Comparison of ENCODE assay signal across 8 cellular contexts in genomic region chr1:39230261-39231190, GRCh38. TPM values are rescaled to one million over a fixed set of nuclear protein-coding genes. Genes with fewer than 3 reads are reported as not detected.
DNase-seq lines count a peak whose midpoint lies in the region; ATAC-seq and TF ChIP-seq lines count a peak whose summit lies in the region.

No MANE protein-coding gene starts in this region.

- peak overlapping the region; percentile 29 for H2BK20ac ChIP-seq in H9 (ENCODE audit: low read depth, low read length, poor library complexity, severe bottlenecking)

- H4K91ac ChIP-seq in H9 (ENCODE audit: insufficient read length, low read depth, low read length) = no peak overlapping the region

- no peak for TF ChIP-seq CTCF in H9 (conservative IDR thresholded peaks at IDR 0.05)
- TF ChIP-seq CTCF in dorsolateral prefrontal cortex (IDR thresholded peaks at IDR 0.05 in 54 of 56, conservative IDR thresholded peaks at IDR 0.05 in 2 of 56; ENCODE audit: low read depth in 1 of 56, partially characterized antibody in 56 of 56) = no peak
- TF ChIP-seq CTCF in Calu3 (IDR thresholded peaks at IDR 0.05; ENCODE audit: unreplicated experiment) = no peak

- no peak overlapping the region for H3K4ac ChIP-seq in H9 (ENCODE audit: low read depth, low read length)

- peak overlapping the region; percentile 5 for H2BK12ac ChIP-seq in H9 (ENCODE audit: insufficient read length, low read depth, low read length)

- peak overlapping the region; percentile 56 for H3K27ac ChIP-seq in H9 (ENCODE audit: insufficient read length, low read depth, low read length)
- peak overlapping the region; percentile 61 for H3K27ac ChIP-seq in SJSA1
- H3K27ac ChIP-seq in dorsolateral prefrontal cortex = peak overlapping the region in 42 of 59 donors; percentile 2 to 71 (median 39)

- no peaks in the 10 kb centered on the region for H3K27me3 Mint-ChIP-seq in H9 (ENCODE audit: low read depth)
- no peaks in the 10 kb centered on the region for H3K27me3 Mint-ChIP-seq in naive thymus-derived CD8-positive, alpha-beta T cell
- no peaks in the 10 kb centered on the region for H3K27me3 Mint-ChIP-seq in Calu3 (ENCODE audit: unreplicated experiment)

- no CpG with 5 or more reads among the region's 9 CpGs for WGBS in H9 (ENCODE audit: extremely low coverage, insufficient read length, low lambda C conversion rate)

- DNase-seq in EL (peak; percentile 61), H9 (no peak), SJSA1 (ENCODE audit: low read depth in 1 of 2, low spot score in 2 of 2) (peak; percentile 84 to 92), dorsolateral prefrontal cortex (no peak), Calu3 (no peak)
- DNase-seq in naive thymus-derived CD8-positive, alpha-beta T cell = peak in 2 of 10 donors; percentile 17 to 27
- no peak for DNase-seq in effector CD8-positive, alpha-beta T cell (lab: John Stamatoyannopoulos, UW)

- H4K8ac ChIP-seq in H9 (replicated peaks; ENCODE audit: insufficient read length, low read depth, low read length) = no peak overlapping the region

- no peak overlapping the region for H2BK5ac ChIP-seq in H9 (ENCODE audit: insufficient read length, low read length)

- no peak overlapping the region for H4K5ac ChIP-seq in H9 (ENCODE audit: insufficient read length, low read depth, low read length)

- no peaks in the 10 kb centered on the region for H3K79me1 ChIP-seq in H9 (ENCODE audit: insufficient read depth, low read depth, low read length, poor library complexity, severe bottlenecking)

- peak; percentile 71 to 86 for ATAC-seq in naive thymus-derived CD8-positive, alpha-beta T cell
- no peak for ATAC-seq in HG02588 (IDR thresholded peaks at IDR 0.05; ENCODE audit: unreplicated experiment)

- POLR2A ChIA-PET in naive thymus-derived CD8-positive, alpha-beta T cell (lab: Charles Lee) = interaction anchor here (0.7 to 1.2 kb wide), 3 partner anchors 10 to 24 kb away, joined by 3 to 4 read pairs (median 3); no protein-coding TSS in a partner anchor

- H3K23me2 ChIP-seq in H9 (ENCODE audit: insufficient read length, low read depth, low read length, poor library complexity, severe bottlenecking) = no peaks in the 10 kb centered on the region

- peak overlapping the region; percentile 50 for H3K4me2 ChIP-seq in H9 (ENCODE audit: insufficient read depth, insufficient read length, low read length)

- no peak overlapping the region for H3K4me3 ChIP-seq in SJSA1
- H3K4me3 ChIP-seq in dorsolateral prefrontal cortex = no peak overlapping the region

- H3K14ac ChIP-seq in H9 (ENCODE audit: insufficient read depth, low read length) = no peak overlapping the region

- no peak overlapping the region for H2BK15ac ChIP-seq in H9 (ENCODE audit: low read depth, low read length)

- intact Hi-C loops in dorsolateral prefrontal cortex (cut with DNase I) = no loop called here
- intact Hi-C loops in Calu3 (cut with micrococcal nuclease; ENCODE audit: unreplicated experiment) = no loop called here

- H3K36me3 ChIP-seq in SJSA1 = peaks cover 9% of the 10 kb centered on the region

- H3K27me3 ChIP-seq in H9 (ENCODE audit: insufficient read depth, low read length) = no peaks in the 10 kb centered on the region
- no peaks in the 10 kb centered on the region for H3K27me3 ChIP-seq in SJSA1 (replicated peaks)
- no peaks in the 10 kb centered on the region for H3K27me3 ChIP-seq in dorsolateral prefrontal cortex

- CTCF ChIA-PET in Calu3 (lab: Charles Lee) = interaction anchor here (0.9 kb wide), 1 partner anchor 16 kb away, joined by 5 read pairs; no protein-coding TSS in a partner anchor

- H3K4me1 Mint-ChIP-seq in H9 (peaks cover 46 to 47% of the 10 kb centered on the region in 2 experiments), Calu3 (ENCODE audit: low read depth, unreplicated experiment) (peaks cover 8% of the 10 kb centered on the region)
- peaks cover 28 to 67% (median 58%) of the 10 kb centered on the region in 4 donors for H3K4me1 Mint-ChIP-seq in naive thymus-derived CD8-positive, alpha-beta T cell

- no peaks in the 10 kb centered on the region for H3K9me3 ChIP-seq in H9 (ENCODE audit: control insufficient read depth, low read depth, low read length)
- no peaks in the 10 kb centered on the region for H3K9me3 ChIP-seq in SJSA1 (replicated peaks)

- H3K18ac ChIP-seq in H9 (ENCODE audit: insufficient read length, low read depth, low read length) = no peak overlapping the region

- H2BK120ac ChIP-seq in H9 (ENCODE audit: low read depth, low read length, poor library complexity, severe bottlenecking) = no peak overlapping the region

- peaks cover 7% of the 10 kb centered on the region; the same call in 1 of the 2 replicates for H3K79me2 ChIP-seq in H9 (ENCODE audit: insufficient read depth, low read length)

- peak overlapping the region; percentile 29 to 96 (median 96) for H3K27ac Mint-ChIP-seq in H9
- peak overlapping the region; percentile 67 to 91 (median 88) for H3K27ac Mint-ChIP-seq in naive thymus-derived CD8-positive, alpha-beta T cell
- no peak overlapping the region for H3K27ac Mint-ChIP-seq in Calu3 (ENCODE audit: unreplicated experiment)

- H3K36me3 Mint-ChIP-seq in H9 (ENCODE audit: insufficient read depth in 1 of 3, low read depth in 3 of 3) (peaks cover 15 to 20% (median 16%) of the 10 kb centered on the region in 3 experiments; a peak in 6 of 7 replicates), Calu3 (ENCODE audit: insufficient read depth, unreplicated experiment) (no peaks in the 10 kb centered on the region)
- peaks cover 5 to 40% (median 15%) of the 10 kb centered on the region in 3 donors for H3K36me3 Mint-ChIP-seq in naive thymus-derived CD8-positive, alpha-beta T cell

- H3K9me3 Mint-ChIP-seq in H9 (peaks cover 4 to 7% of the 10 kb centered on the region in 2 experiments; a peak in 4 of 5 replicates), Calu3 (ENCODE audit: low read depth, unreplicated experiment) (no peaks in the 10 kb centered on the region)
- H3K9me3 Mint-ChIP-seq in naive thymus-derived CD8-positive, alpha-beta T cell = no peaks in the 10 kb centered on the region

- H2AFZ ChIP-seq in H9 (ENCODE audit: low read length) = no peak overlapping the region

- H3K4me3 Mint-ChIP-seq in H9 = peak overlapping the region; percentile 1 to 39; a peak in 4 of 5 replicates
- H3K4me3 Mint-ChIP-seq in naive thymus-derived CD8-positive, alpha-beta T cell = peak overlapping the region; percentile 16 to 71 (median 58)
- H3K4me3 Mint-ChIP-seq in Calu3 (ENCODE audit: low read depth, unreplicated experiment) = no peak overlapping the region

- BruUV-seq in Calu3 (replicated peaks; lab: Mats Ljungman, UMichigan) = no TSS peak

- no peak overlapping the region for H2AK5ac ChIP-seq in H9 (ENCODE audit: insufficient read length, low read length)

- H3K9ac ChIP-seq in H9 (ENCODE audit: extremely low read depth, insufficient read length, low read length) = no peak overlapping the region

- no peaks in the 10 kb centered on the region for H4K20me1 ChIP-seq in H9 (ENCODE audit: control insufficient read depth, insufficient read depth, insufficient read length)

- no peak overlapping the region for H3K56ac ChIP-seq in H9 (ENCODE audit: insufficient read length, low read depth, low read length)

- peaks cover 15% of the 10 kb centered on the region; the same call in 1 of the 2 replicates for H3K4me1 ChIP-seq in H9 (ENCODE audit: insufficient read depth, low read length)
- H3K4me1 ChIP-seq in SJSA1 (replicated peaks) = peaks cover 27% of the 10 kb centered on the region

- no peak overlapping the region for H3K23ac ChIP-seq in H9 (ENCODE audit: insufficient read length, low read depth, low read length)

- no peak overlapping the region for H3T11ph ChIP-seq in H9 (ENCODE audit: low read length)

RNA-seq across cellular contexts. Expression of gene MACF1, which starts 26.0 kb away (rescaled TPM):
- total RNA-seq in H9 (2021) (172 and 190 TPM in 2 replicates), dorsolateral prefrontal cortex (100 to 1,000 TPM; 403 to 915 (median 551) TPM), Calu3 (2022) (701 and 705 TPM in 2 replicates)
- 147 and 211 TPM in 2 replicates for total RNA-seq in SJSA1 (2014; rRNA removed; shearing (Covaris generic))
- total RNA-seq in naive thymus-derived CD8-positive, alpha-beta T cell = 100 to 1,000 TPM; 215 to 222 TPM
- 10 to 100 TPM; 13.4 to 60.8 (median 14.7) TPM for polyA plus RNA-seq in naive thymus-derived CD8-positive, alpha-beta T cell

Comparison
In these comparisons a context has a peak if more than half of its experiments do, and no peak if none do; other contexts are left out.
1. DNase-seq: peak in EL (single experiment) and SJSA1 (2 of 2); none in H9 (single experiment), dorsolateral prefrontal cortex (0 of 10), Calu3 (single experiment) and effector CD8-positive, alpha-beta T cell (single experiment).
2. Peak in every context shown above with its lines, with median percentiles within 50 percentile points of each other: H3K27ac ChIP-seq.